In the genomic region with DNA sequence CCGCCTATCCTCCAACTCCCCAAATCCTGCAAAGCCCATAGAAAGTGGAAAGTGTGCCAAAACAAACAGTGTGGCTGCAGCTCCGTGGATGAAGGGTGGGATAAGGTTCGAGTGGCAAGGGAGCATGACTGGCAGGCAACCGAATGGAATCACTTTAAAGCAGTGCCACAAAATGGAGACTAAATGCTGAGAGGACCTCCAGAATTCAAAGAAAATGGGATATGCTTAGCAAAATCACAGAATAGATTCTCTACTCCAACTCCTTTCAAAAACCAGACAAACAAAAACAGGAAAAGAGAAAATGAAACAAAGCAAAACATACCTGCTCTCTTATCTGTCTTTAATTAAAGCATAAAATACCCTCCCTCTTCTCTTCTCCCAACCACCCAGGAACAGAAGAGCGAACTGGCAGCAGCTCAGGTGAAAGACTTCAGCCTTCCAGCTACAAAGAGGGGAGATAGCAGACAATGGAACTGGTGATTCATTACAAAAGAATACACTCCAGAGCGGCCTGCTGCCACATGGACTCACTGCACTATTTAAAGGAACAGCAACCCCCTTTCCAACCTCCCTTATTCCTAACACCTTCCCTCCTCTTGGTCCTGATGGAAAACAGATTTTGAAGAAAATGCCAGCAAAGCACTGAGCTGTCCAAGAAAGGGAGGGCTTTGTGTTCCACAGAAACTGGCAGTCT, we compare ENCODE assay signal across 8 cellular contexts.
DNase-seq lines count a peak whose midpoint lies in the region; ATAC-seq and TF ChIP-seq lines count a peak whose summit lies in the region.

No MANE protein-coding gene starts in this region.

- H3K27ac ChIP-seq in SK-N-MC (peak overlapping the region; percentile 91), neural progenitor cell (peak overlapping the region; percentile 32)

- H3K36me3 ChIP-seq in SK-N-MC (ENCODE audit: insufficient read depth, low read length) (peaks cover 18% of the 10 kb centered on the region), neural progenitor cell (no peaks in the 10 kb centered on the region)

- H4K20me1 ChIP-seq in neural progenitor cell (ENCODE audit: low read depth), result peaks cover 53% of the 10 kb centered on the region

- H3K79me2 ChIP-seq in neural progenitor cell (ENCODE audit: low read depth), result peaks cover 94% of the 10 kb centered on the region

- H3K4me1 ChIP-seq in neural progenitor cell, result peaks cover 49% of the 10 kb centered on the region

- H3K27ac Mint-ChIP-seq in neural progenitor cell, result peak overlapping the region; percentile 87

- no peak for ATAC-seq in GM19467 (IDR thresholded peaks at IDR 0.05; ENCODE audit: unreplicated experiment)

- peak overlapping the region; percentile 87 for H3K4me3 Mint-ChIP-seq in neural progenitor cell

- no peaks in the 10 kb centered on the region for H3K27me3 Mint-ChIP-seq in neural progenitor cell (ENCODE audit: insufficient read depth, low read depth)

- no peaks in the 10 kb centered on the region for H3K27me3 ChIP-seq in neural progenitor cell

- H3K9ac ChIP-seq in SK-N-MC (ENCODE audit: insufficient read length) (peak overlapping the region; percentile 80), neural progenitor cell (no peak overlapping the region)

- peak overlapping the region; percentile 81 for H3K4me3 ChIP-seq in SK-N-MC
- peak overlapping the region; percentile 63 for H3K4me3 ChIP-seq in fibroblast of the aortic adventitia (ENCODE audit: low read depth, low read length)
- peak overlapping the region; percentile 45 for H3K4me3 ChIP-seq in neural progenitor cell

- peaks cover 31% of the 10 kb centered on the region for H3F3A ChIP-seq in neural progenitor cell (ENCODE audit: low read depth)

- no peaks in the 10 kb centered on the region for H3K36me3 Mint-ChIP-seq in neural progenitor cell

- no peaks in the 10 kb centered on the region for H3K9me3 ChIP-seq in SK-N-MC (ENCODE audit: low read depth, low read length)
- H3K9me3 ChIP-seq in neural progenitor cell (ENCODE audit: low read depth), result no peaks in the 10 kb centered on the region

- TF ChIP-seq CTCF in fibroblast of the aortic adventitia (IDR thresholded peaks at IDR 0.05; ENCODE audit: insufficient read depth, low read length), result no peak
- no peak for TF ChIP-seq CTCF in neural progenitor cell (IDR thresholded peaks at IDR 0.05)

- H2AFZ ChIP-seq in neural progenitor cell (replicated peaks), result no peak overlapping the region

- H3K9me3 Mint-ChIP-seq in neural progenitor cell, result no peaks in the 10 kb centered on the region

- DNase-seq in COLO668 (lab: John Stamatoyannopoulos, UW; ENCODE audit: unreplicated experiment) (peak; percentile 56), LHCN-M2 (ENCODE audit: low read depth) (peak; percentile 92), SK-N-MC (ENCODE audit: low read depth, low spot score) (no peak), fibroblast of the aortic adventitia (ENCODE audit: low read depth) (peak; percentile 97), neural progenitor cell (ENCODE audit: low spot score) (peak; percentile 75), T1000 (lab: John Stamatoyannopoulos, UW) (no peak)
- DNase-seq in activated CD8-positive, alpha-beta memory T cell treated with anti-CD3 and anti-CD28 coated beads for 24 hours, result no peak

- H3K4me1 Mint-ChIP-seq in neural progenitor cell, result peaks cover 54% of the 10 kb centered on the region

- peak overlapping the region; percentile 82 for H3K4me2 ChIP-seq in neural progenitor cell

Comparison
In these comparisons a context has a peak if more than half of its experiments do, and no peak if none do; other contexts are left out.
1. DNase-seq: peak in COLO668 (single experiment), LHCN-M2 (single experiment), fibroblast of the aortic adventitia (single experiment) and neural progenitor cell (single experiment); none in SK-N-MC (single experiment), activated CD8-positive, alpha-beta memory T cell treated with anti-CD3 and anti-CD28 coated beads for 24 hours (single experiment) and T1000 (single experiment).
2. Peak in every context shown above with its lines, with median percentiles within 50 percentile points of each other: H3K4me3 ChIP-seq.